In the genomic region with DNA sequence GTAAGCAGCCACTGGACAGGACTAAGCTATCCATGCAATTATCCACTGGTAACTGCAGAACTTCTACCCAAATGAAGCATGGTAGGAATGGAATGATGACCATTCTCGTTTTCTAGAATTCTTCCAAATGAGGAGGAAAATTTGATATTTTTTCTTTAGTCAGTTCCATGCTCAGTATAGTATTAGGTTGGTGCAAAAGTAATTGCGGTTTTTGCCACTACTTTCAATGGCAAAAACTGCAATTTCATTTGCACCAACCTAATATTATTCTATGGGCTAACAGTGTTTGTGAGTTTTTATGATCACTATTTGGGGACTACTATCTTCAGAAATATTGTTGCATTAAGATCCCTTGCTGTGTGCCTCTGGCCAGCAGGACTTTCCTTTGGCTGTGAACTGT, we compare ENCODE assay signal across 3 cellular contexts.
TF ChIP-seq lines count a peak whose summit lies in the region.

No MANE protein-coding gene starts in this region.

TF ChIP-seq in HepG2, 621 proteins besides CTCF, POLR2A, EP300 and RAD21 (continues in another document):
- TF ChIP-seq, protein P1, sequence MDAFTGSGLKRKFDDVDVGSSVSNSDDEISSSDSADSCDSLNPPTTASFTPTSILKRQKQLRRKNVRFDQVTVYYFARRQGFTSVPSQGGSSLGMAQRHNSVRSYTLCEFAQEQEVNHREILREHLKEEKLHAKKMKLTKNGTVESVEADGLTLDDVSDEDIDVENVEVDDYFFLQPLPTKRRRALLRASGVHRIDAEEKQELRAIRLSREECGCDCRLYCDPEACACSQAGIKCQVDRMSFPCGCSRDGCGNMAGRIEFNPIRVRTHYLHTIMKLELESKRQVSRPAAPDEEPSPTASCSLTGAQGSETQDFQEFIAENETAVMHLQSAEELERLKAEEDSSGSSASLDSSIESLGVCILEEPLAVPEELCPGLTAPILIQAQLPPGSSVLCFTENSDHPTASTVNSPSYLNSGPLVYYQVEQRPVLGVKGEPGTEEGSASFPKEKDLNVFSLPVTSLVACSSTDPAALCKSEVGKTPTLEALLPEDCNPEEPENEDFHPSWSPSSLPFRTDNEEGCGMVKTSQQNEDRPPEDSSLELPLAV (CRISPR knock-in tag; conservative IDR thresholded peaks at IDR 0.05; ENCODE audit: low read depth), result no peak

TF ChIP-seq in HEK293T, 16 proteins besides CTCF, POLR2A, EP300 and RAD21:
- TF ChIP-seq ELF4 (IDR thresholded peaks at IDR 0.05) (peak; percentile 62), NFRKB (IDR thresholded peaks at IDR 0.05) (no peak)
TF ChIP-seq in HEK293T: peak in this region for 1.

TF ChIP-seq in GM12878, 131 proteins besides CTCF, POLR2A, EP300 and RAD21:
- TF ChIP-seq, protein P2, sequence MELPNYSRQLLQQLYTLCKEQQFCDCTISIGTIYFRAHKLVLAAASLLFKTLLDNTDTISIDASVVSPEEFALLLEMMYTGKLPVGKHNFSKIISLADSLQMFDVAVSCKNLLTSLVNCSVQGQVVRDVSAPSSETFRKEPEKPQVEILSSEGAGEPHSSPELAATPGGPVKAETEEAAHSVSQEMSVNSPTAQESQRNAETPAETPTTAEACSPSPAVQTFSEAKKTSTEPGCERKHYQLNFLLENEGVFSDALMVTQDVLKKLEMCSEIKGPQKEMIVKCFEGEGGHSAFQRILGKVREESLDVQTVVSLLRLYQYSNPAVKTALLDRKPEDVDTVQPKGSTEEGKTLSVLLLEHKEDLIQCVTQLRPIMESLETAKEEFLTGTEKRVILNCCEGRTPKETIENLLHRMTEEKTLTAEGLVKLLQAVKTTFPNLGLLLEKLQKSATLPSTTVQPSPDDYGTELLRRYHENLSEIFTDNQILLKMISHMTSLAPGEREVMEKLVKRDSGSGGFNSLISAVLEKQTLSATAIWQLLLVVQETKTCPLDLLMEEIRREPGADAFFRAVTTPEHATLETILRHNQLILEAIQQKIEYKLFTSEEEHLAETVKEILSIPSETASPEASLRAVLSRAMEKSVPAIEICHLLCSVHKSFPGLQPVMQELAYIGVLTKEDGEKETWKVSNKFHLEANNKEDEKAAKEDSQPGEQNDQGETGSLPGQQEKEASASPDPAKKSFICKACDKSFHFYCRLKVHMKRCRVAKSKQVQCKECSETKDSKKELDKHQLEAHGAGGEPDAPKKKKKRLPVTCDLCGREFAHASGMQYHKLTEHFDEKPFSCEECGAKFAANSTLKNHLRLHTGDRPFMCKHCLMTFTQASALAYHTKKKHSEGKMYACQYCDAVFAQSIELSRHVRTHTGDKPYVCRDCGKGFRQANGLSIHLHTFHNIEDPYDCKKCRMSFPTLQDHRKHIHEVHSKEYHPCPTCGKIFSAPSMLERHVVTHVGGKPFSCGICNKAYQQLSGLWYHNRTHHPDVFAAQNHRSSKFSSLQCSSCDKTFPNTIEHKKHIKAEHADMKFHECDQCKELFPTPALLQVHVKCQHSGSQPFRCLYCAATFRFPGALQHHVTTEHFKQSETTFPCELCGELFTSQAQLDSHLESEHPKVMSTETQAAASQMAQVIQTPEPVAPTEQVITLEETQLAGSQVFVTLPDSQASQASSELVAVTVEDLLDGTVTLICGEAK (IDR thresholded peaks at IDR 0.05; ENCODE audit: borderline replicate concordance), result peak; percentile 38; the same call in 1 of the 2 replicates
- TF ChIP-seq NRF1 (conservative IDR thresholded peaks at IDR 0.05; ENCODE audit: low read depth, low read length), result no peak
